Comparison of ENCODE assay signal across 8 cellular contexts in the genomic region with DNA sequence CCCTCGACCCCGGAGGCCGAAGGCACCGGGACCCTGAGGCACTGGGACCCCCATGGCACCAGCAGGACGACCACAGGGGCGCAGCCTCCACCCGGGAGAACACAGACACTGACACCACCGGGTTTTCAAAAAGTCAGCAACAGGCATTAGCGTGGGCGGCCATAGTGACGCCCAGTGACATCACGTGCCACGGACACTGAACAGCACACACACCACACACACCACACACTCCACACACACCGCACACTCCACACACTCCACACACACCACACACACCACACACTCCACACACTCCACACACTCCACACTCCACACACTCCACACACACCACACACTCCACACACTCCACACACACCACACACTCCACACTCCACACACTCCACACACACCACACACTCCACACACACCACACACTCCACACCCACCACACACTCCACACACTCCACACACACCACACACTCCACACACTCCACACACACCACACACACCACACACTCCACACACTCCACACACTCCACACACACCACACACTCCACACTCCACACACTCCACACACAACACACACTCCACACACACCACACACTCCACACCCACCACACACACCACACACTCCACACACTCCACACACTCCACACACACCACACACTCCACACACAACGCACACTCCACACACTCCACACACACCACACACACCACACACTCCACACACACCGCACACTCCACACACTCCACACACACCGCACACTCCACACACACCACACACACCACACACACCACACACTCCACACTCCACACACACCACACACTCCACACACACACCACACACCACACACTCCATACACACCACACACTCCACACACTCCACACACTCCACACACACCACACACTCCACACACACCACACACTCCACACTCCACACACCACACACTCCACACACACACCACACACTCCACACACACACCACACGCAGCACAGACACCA.
DNase-seq lines count a peak whose midpoint lies in the region; ATAC-seq and TF ChIP-seq lines count a peak whose summit lies in the region.
"Not testable (repeated sequence)": the region's sequence is repeated elsewhere in the genome, so short reads cannot be mapped to it uniquely, and the experiment has no call there.

No MANE protein-coding gene starts in this region.

- not testable (repeated sequence) for H3K9me3 ChIP-seq in mammary epithelial cell (replicated peaks; ENCODE audit: insufficient read depth, low read length)

- H3K27ac ChIP-seq in mammary epithelial cell (ENCODE audit: insufficient read depth, low read depth, low read length), result not testable (repeated sequence)

- H3K4me1 Mint-ChIP-seq in T-helper 2 cell treated with Interferon-gamma antibody and Interleukin-4, amounts not matched to agents 5 μg/mL and 100 μg/mL, for 36 hours (ENCODE audit: low read depth); activated T-cell treated with anti-CD3 and anti-CD28 coated beads, Interleukin-2, amount 50 U/mL, for 72 hours (ENCODE audit: low read depth): not testable (repeated sequence)

- DNase-seq in CD1c-positive myeloid dendritic cell (ENCODE audit: extremely low spot score), result peak; percentile 7
- not testable (repeated sequence) for DNase-seq in Jurkat, Clone E6-1 (ENCODE audit: low read depth, low spot score)
- DNase-seq in T-helper 2 cell treated with Interferon-gamma antibody and Interleukin-4, amounts not matched to agents 5 μg/mL and 100 μg/mL, for 36 hours (ENCODE audit: low spot score), result peak; percentile 8
- peak; percentile 30 to 36 for DNase-seq in activated T-cell treated with anti-CD3 and anti-CD28 coated beads, Interleukin-2, amount 50 U/mL, for 72 hours
- peak; percentile 1 for DNase-seq in mammary epithelial cell
- peak; percentile 17 for DNase-seq in left cardiac atrium
- peak; percentile 2 for DNase-seq in myocyte (ENCODE audit: low read depth)
- DNase-seq in stimulated activated CD4-positive, alpha-beta T cell treated with anti-CD3 and anti-CD28 coated beads, Interleukin-4, amount 100 ng/mL, for 4 hours, result peak; percentile 18 to 34

- CTCF ChIA-PET in mammary epithelial cell (lab: Charles Lee; ENCODE audit: low non-redundant PET), result not testable (repeated sequence)

- peak overlapping the region; percentile 34 for H3K4me3 Mint-ChIP-seq in T-helper 2 cell treated with Interferon-gamma antibody and Interleukin-4, amounts not matched to agents 5 μg/mL and 100 μg/mL, for 36 hours
- H3K4me3 Mint-ChIP-seq in activated T-cell treated with anti-CD3 and anti-CD28 coated beads, Interleukin-2, amount 50 U/mL, for 72 hours, result peak overlapping the region in 1 of 2 donors; percentile 36

- TF ChIP-seq CTCF in mammary epithelial cell (conservative IDR thresholded peaks at IDR 0.05 in 1 of 2, IDR thresholded peaks at IDR 0.05 in 1 of 2; ENCODE audit: extremely low read depth in 1 of 2, insufficient read depth in 1 of 2, low read depth in 1 of 2, low read length in 2 of 2), result not testable (repeated sequence)

- not testable (repeated sequence) for H3K36me3 ChIP-seq in mammary epithelial cell (ENCODE audit: insufficient read depth, low read length)

- H3K9ac ChIP-seq in mammary epithelial cell (ENCODE audit: insufficient read depth, low read length), result not testable (repeated sequence)

- intact Hi-C loops in mammary epithelial cell (cut with micrococcal nuclease); left cardiac atrium (cut with DNase I): not testable (repeated sequence)

- H3K4me1 ChIP-seq in mammary epithelial cell (ENCODE audit: insufficient read depth, low read length), result not testable (repeated sequence)

- in situ Hi-C loops in mammary epithelial cell (cut with MboI; ENCODE audit: low sequenced_read_pairs in 2 of 2), result not testable (repeated sequence)

- not testable (repeated sequence) for H3K79me2 ChIP-seq in mammary epithelial cell (ENCODE audit: insufficient read depth, low read length)

- H3K27me3 ChIP-seq in mammary epithelial cell (ENCODE audit: insufficient read depth, low read length), result not testable (repeated sequence)

- dilution Hi-C loops in mammary epithelial cell (cut with HindIII; ENCODE audit: low sequenced_read_pairs), result not testable (repeated sequence)

- peak overlapping the region; percentile 75 for H3K27ac Mint-ChIP-seq in T-helper 2 cell treated with Interferon-gamma antibody and Interleukin-4, amounts not matched to agents 5 μg/mL and 100 μg/mL, for 36 hours
- H3K27ac Mint-ChIP-seq in activated T-cell treated with anti-CD3 and anti-CD28 coated beads, Interleukin-2, amount 50 U/mL, for 72 hours, result peak overlapping the region; percentile 60

- H3K9me3 Mint-ChIP-seq in T-helper 2 cell treated with Interferon-gamma antibody and Interleukin-4, amounts not matched to agents 5 μg/mL and 100 μg/mL, for 36 hours; activated T-cell treated with anti-CD3 and anti-CD28 coated beads, Interleukin-2, amount 50 U/mL, for 72 hours: not testable (repeated sequence)

- not testable (repeated sequence) for BruUV-seq in mammary epithelial cell (replicated peaks; lab: Mats Ljungman, UMichigan)

- ATAC-seq in activated T-cell treated with anti-CD3 and anti-CD28 coated beads, Interleukin-2, amount 50 U/mL, for 72 hours (replicated peaks in 1 of 2), result peak; percentile 19 to 23
- ATAC-seq in left cardiac atrium, result peak; percentile 29 to 30

- 36% methylated on average over 2 of the region's 18 CpGs for WGBS in mammary epithelial cell (ENCODE audit: low coverage, missing lambda C conversion rate)

- not testable (repeated sequence) for H2AFZ ChIP-seq in mammary epithelial cell (ENCODE audit: low read depth, low read length)

- H3K4me2 ChIP-seq in mammary epithelial cell (ENCODE audit: insufficient read depth, low read depth, low read length), result not testable (repeated sequence)

- not testable (repeated sequence) for H4K20me1 ChIP-seq in mammary epithelial cell (ENCODE audit: insufficient read depth, low read length)

- peak overlapping the region; percentile 35 for H3K4me3 ChIP-seq in Jurkat, Clone E6-1 (ENCODE audit: low read length)
- H3K4me3 ChIP-seq in mammary epithelial cell (replicated peaks in 1 of 3; ENCODE audit: insufficient read depth in 1 of 3, low read depth in 2 of 3, low read length in 3 of 3), result not testable (repeated sequence)

- not testable (repeated sequence) for H3K36me3 Mint-ChIP-seq in T-helper 2 cell treated with Interferon-gamma antibody and Interleukin-4, amounts not matched to agents 5 μg/mL and 100 μg/mL, for 36 hours (ENCODE audit: low read depth); activated T-cell treated with anti-CD3 and anti-CD28 coated beads, Interleukin-2, amount 50 U/mL, for 72 hours (ENCODE audit: insufficient read depth in 2 of 2)

- not testable (repeated sequence) for H3K27me3 Mint-ChIP-seq in T-helper 2 cell treated with Interferon-gamma antibody and Interleukin-4, amounts not matched to agents 5 μg/mL and 100 μg/mL, for 36 hours (ENCODE audit: low read depth); activated T-cell treated with anti-CD3 and anti-CD28 coated beads, Interleukin-2, amount 50 U/mL, for 72 hours (ENCODE audit: low read depth)
